9 cellular contexts compared by ENCODE assay signal in genomic region chr11:33690290-33691050, GRCh38. TPM values are rescaled to one million over a fixed set of nuclear protein-coding genes. Genes with fewer than 3 reads are reported as not detected.
A peak's percentile ranks its signal among the peaks of the same experiment; 100 is the strongest.
DNase-seq lines count a peak whose midpoint lies in the region; ATAC-seq, FAIRE-seq and TF ChIP-seq lines count a peak whose summit lies in the region.
"Had no signal": no experiment of that assay in that cellular context is flagged by ENCODE, and none has a peak within 500 bp of the region (broad histone marks: within the 10 kb centered on the region; RNA-seq: fewer than 3 reads in every experiment).

No MANE protein-coding gene starts in this region.

- H2BK120ac ChIP-seq in neuronal stem cell (ENCODE audit: low read depth, low read length), result no peak overlapping the region

- no CpG with 5 or more reads among the region's 8 CpGs for WGBS in neuronal stem cell (ENCODE audit: extremely low coverage in 2 of 2, insufficient read length in 2 of 2, insufficient replicate concordance in 1 of 2), 2 donors

- TF ChIP-seq CTCF in HEK293 (tag by site-specific recombination; IDR thresholded peaks at IDR 0.05), result no peak

- no peaks in the 10 kb centered on the region for H3K27me3 ChIP-seq in neuronal stem cell (ENCODE audit: control insufficient read depth in 3 of 3, insufficient read depth in 3 of 3, low read depth in 1 of 3, low read length in 3 of 3)

- no peak overlapping the region for H3K23ac ChIP-seq in neuronal stem cell (ENCODE audit: low read depth, low read length, poor library complexity)

- no peak overlapping the region for H3K4ac ChIP-seq in neuronal stem cell (ENCODE audit: low read length)

- no peak for FAIRE-seq in frontal cortex (lab: Jason Lieb, UNC)
- FAIRE-seq: H1 had no signal

- no peak overlapping the region for H3K27ac ChIP-seq in HEK293 (ENCODE audit: extremely low read depth, low read depth, low read length)
- peak overlapping the region in 20 of 21 experiments; percentile 71 to 95 (median 86) for H3K27ac ChIP-seq in skin epidermis
- no peak overlapping the region for H3K27ac ChIP-seq in neuronal stem cell (replicated peaks; ENCODE audit: low read length)

- no peak overlapping the region for H2BK12ac ChIP-seq in neuronal stem cell (ENCODE audit: low read length)

- H3K36me3 ChIP-seq in HEK293 (ENCODE audit: control insufficient read depth in 2 of 2, insufficient read depth in 1 of 2, low read length in 2 of 2) (no peaks in the 10 kb centered on the region), neuronal stem cell (replicated peaks in 1 of 2; ENCODE audit: control insufficient read depth in 2 of 2, insufficient read depth in 2 of 2, low read length in 2 of 2) (no peaks in the 10 kb centered on the region)

- H3K18ac ChIP-seq in neuronal stem cell (ENCODE audit: low read length), result no peak overlapping the region

- H4K91ac ChIP-seq in neuronal stem cell (ENCODE audit: low read depth, low read length, poor library complexity), result no peak overlapping the region

- H3K9ac ChIP-seq in neuronal stem cell (ENCODE audit: low read depth, low read length, poor library complexity), result no peak overlapping the region

- POLR2A ChIA-PET in HEK293 (lab: Yijun Ruan, JAX), result interaction anchor here (2.3 kb wide), 1 partner anchor 46 kb away, joined by 20 read pairs; the partner anchor contains the start of gene CD59

- DNase-seq in amygdala (lab: John Stamatoyannopoulos, UW), result peak in 39 of 56 donors; percentile 8 to 74 (median 44)
- DNase-seq in hepatic stellate cell (ENCODE audit: low spot score), result peak; percentile 68
- DNase-seq in neuronal stem cell (ENCODE audit: low spot score), result no peak
- no peak for DNase-seq in frontal cortex (ENCODE audit: low spot score in 2 of 2)

- no peak overlapping the region for H3K4me2 ChIP-seq in neuronal stem cell (ENCODE audit: insufficient read depth, low read length, poor library complexity, severe bottlenecking)

- H2AK5ac ChIP-seq in neuronal stem cell (ENCODE audit: low read depth, low read length), result no peak overlapping the region

- peaks cover 3% of the 10 kb centered on the region for H3K4me1 ChIP-seq in HEK293 (ENCODE audit: control insufficient read depth, insufficient read depth, low read length)
- H3K4me1 ChIP-seq in neuronal stem cell (ENCODE audit: control insufficient read depth in 2 of 2, insufficient read depth in 1 of 2, low read depth in 1 of 2, low read length in 2 of 2), result peaks cover 18 to 20% of the 10 kb centered on the region in 2 donors

- H3K9me3 ChIP-seq in HEK293 (ENCODE audit: control insufficient read depth, insufficient read depth, low read depth, low read length), result no peaks in the 10 kb centered on the region
- peaks cover 0 to 3% of the 10 kb centered on the region in 2 donors for H3K9me3 ChIP-seq in neuronal stem cell (replicated peaks in 1 of 2; ENCODE audit: control insufficient read depth in 2 of 2, insufficient read depth in 1 of 2, low read depth in 1 of 2, low read length in 2 of 2)

- H2BK5ac ChIP-seq in neuronal stem cell (ENCODE audit: low read length), result no peak overlapping the region

- H3K79me1 ChIP-seq in neuronal stem cell (ENCODE audit: low read depth, low read length), result no peaks in the 10 kb centered on the region

- no peak overlapping the region for H2BK15ac ChIP-seq in neuronal stem cell (ENCODE audit: low read length)

- no peak for ATAC-seq in HG03342 (IDR thresholded peaks at IDR 0.05; ENCODE audit: unreplicated experiment)
- no peak for ATAC-seq in HG03571 (IDR thresholded peaks at IDR 0.05; ENCODE audit: unreplicated experiment)

- no peak overlapping the region for H2AFZ ChIP-seq in neuronal stem cell (ENCODE audit: low read length)

- H4K8ac ChIP-seq in neuronal stem cell (ENCODE audit: low read depth, low read length), result no peak overlapping the region

- H3K14ac ChIP-seq in neuronal stem cell (ENCODE audit: low read length), result no peak overlapping the region

- CTCF ChIA-PET in HEK293 (lab: Yijun Ruan, JAX), result interaction anchor here (0.6 to 5.6 kb wide), 6 partner anchors 45 to 525 kb away, joined by 3 to 72 read pairs (median 8); partner anchors contain the start of gene CD59

- H3K4me3 ChIP-seq in HEK293 (ENCODE audit: low read depth, low read length) (no peak overlapping the region), skin epidermis (no peak overlapping the region), neuronal stem cell (ENCODE audit: low read length in 2 of 2) (no peak overlapping the region)

TF ChIP-seq in HEK293, 187 proteins besides CTCF, POLR2A, EP300 and RAD21:
- no peak for TF ChIP-seq ZNF157 (tag by site-specific recombination; IDR thresholded peaks at IDR 0.05)
- TF ChIP-seq GFI1B (tag by site-specific recombination; IDR thresholded peaks at IDR 0.05), result peak; percentile 65

RNA-seq across cellular contexts. Expression of gene C11orf91, which starts 10.2 kb away (rescaled TPM):
- polyA plus RNA-seq in neuronal stem cell (2013, experiment 1 of 2), result 0.47 TPM
- polyA plus RNA-seq in neuronal stem cell (2013, experiment 2 of 2), result 0.30 TPM
- not detected for total RNA-seq in frontal cortex
- total RNA-seq: H1 had no signal
- polyA plus RNA-seq: H1 had no signal

RNA-seq across cellular contexts. Expression of gene CD59, which starts 45.8 kb away (rescaled TPM):
- polyA plus RNA-seq in neuronal stem cell (2013, experiment 1 of 2), result 75.8 TPM
- 77.5 TPM for polyA plus RNA-seq in neuronal stem cell (2013, experiment 2 of 2)
- total RNA-seq in frontal cortex, result 31.4 TPM

Comparison
In these comparisons a context has a peak if more than half of its experiments do, and no peak if none do; other contexts are left out.
1. H3K27ac ChIP-seq: peak in skin epidermis (20 of 21); none in HEK293 (single experiment) and neuronal stem cell (single experiment).
2. DNase-seq: peak in amygdala (39 of 56) and hepatic stellate cell (single experiment); none in neuronal stem cell (single experiment) and frontal cortex (0 of 2).